ENCODE assay signal across 1 cellular context in genomic region chr19:1503089-1503924, GRCh38.
TF ChIP-seq lines count a peak whose summit lies in the region.

No MANE protein-coding gene starts in this region.

TF ChIP-seq in K562, 482 proteins besides CTCF, POLR2A, EP300 and RAD21 (continued from another document):
- TF ChIP-seq ATF3 (IDR thresholded peaks at IDR 0.05): no peak
- TF ChIP-seq ATF3 (CRISPR knock-in tag; conservative IDR thresholded peaks at IDR 0.05): 0 out of 2 replicates have a peak, but pooled peaks have one; percentile 22
- TF ChIP-seq RFX5 (IDR thresholded peaks at IDR 0.05; ENCODE audit: low read depth, low read length): no peak
- no peak for TF ChIP-seq MEF2D (tag; conservative IDR thresholded peaks at IDR 0.05; ENCODE audit: low read depth)
- TF ChIP-seq ARNT (IDR thresholded peaks at IDR 0.05): no peak
- no peak for TF ChIP-seq ATF4 (CRISPR knock-in tag; IDR thresholded peaks at IDR 0.05)
- TF ChIP-seq IRF1 (CRISPR knock-in tag; IDR thresholded peaks at IDR 0.05; ENCODE audit: borderline replicate concordance): peak; percentile 79; the same call in 1 of the 2 replicates
- TF ChIP-seq SMAD3 (CRISPR knock-in tag; conservative IDR thresholded peaks at IDR 0.05): no peak
- TF ChIP-seq SETDB1 (IDR thresholded peaks at IDR 0.05; ENCODE audit: low read length): no peak
- TF ChIP-seq NFE2 (IDR thresholded peaks at IDR 0.05; ENCODE audit: low read depth): no peak
- TF ChIP-seq RCOR1 (IDR thresholded peaks at IDR 0.05; ENCODE audit: borderline replicate concordance in 1 of 2, low read depth in 2 of 2, low read length in 2 of 2): peak in 1 of 2 experiments; percentile 38; a peak in 2 of 4 replicates
- TF ChIP-seq GABPB2 (CRISPR knock-in tag; conservative IDR thresholded peaks at IDR 0.05): no peak
- TF ChIP-seq CREB3 (tag; conservative IDR thresholded peaks at IDR 0.05; ENCODE audit: low read depth): no peak
- TF ChIP-seq RERE (CRISPR knock-in tag; IDR thresholded peaks at IDR 0.05; ENCODE audit: borderline replicate concordance): 0 out of 2 replicates have a peak, but pooled peaks have one; percentile 59
- TF ChIP-seq ZFP30 (CRISPR knock-in tag; IDR thresholded peaks at IDR 0.05; ENCODE audit: borderline replicate concordance): no peak
- TF ChIP-seq LEF1 (IDR thresholded peaks at IDR 0.05): no peak
- no peak for TF ChIP-seq ZNF354B (CRISPR knock-in tag; IDR thresholded peaks at IDR 0.05)
- peak; percentile 67; the same call in 1 of the 2 replicates for TF ChIP-seq E2F1 (CRISPR knock-in tag; IDR thresholded peaks at IDR 0.05)
- no peak for TF ChIP-seq HMG20B (CRISPR knock-in tag; IDR thresholded peaks at IDR 0.05)
- no peak for TF ChIP-seq EHMT2 (IDR thresholded peaks at IDR 0.05)
- TF ChIP-seq HDAC6 (IDR thresholded peaks at IDR 0.05; ENCODE audit: low read depth, low read length): no peak
- peak; percentile 75; the same call in 1 of the 2 replicates for TF ChIP-seq KAT7 (CRISPR knock-in tag; IDR thresholded peaks at IDR 0.05; ENCODE audit: borderline replicate concordance)
- TF ChIP-seq FOXA3 (CRISPR knock-in tag; conservative IDR thresholded peaks at IDR 0.05 in 1 of 2, IDR thresholded peaks at IDR 0.05 in 1 of 2): peak in 1 of 2 experiments; percentile 73; a peak in 1 of 4 replicates
- 0 out of 2 replicates have a peak, but pooled peaks have one; percentile 51 for TF ChIP-seq ZNF584 (CRISPR knock-in tag; IDR thresholded peaks at IDR 0.05; ENCODE audit: low read depth)
- 0 out of 2 replicates have a peak, but pooled peaks have one; percentile 57 for TF ChIP-seq ETV5 (CRISPR knock-in tag; IDR thresholded peaks at IDR 0.05; ENCODE audit: low read depth)
- TF ChIP-seq ZNF740 (CRISPR knock-in tag; IDR thresholded peaks at IDR 0.05): no peak
- TF ChIP-seq ZNF740 (tag; IDR thresholded peaks at IDR 0.05): no peak
- no peak for TF ChIP-seq MXI1 (IDR thresholded peaks at IDR 0.05; ENCODE audit: low read depth, low read length)
- no peak for TF ChIP-seq ZNF695 (CRISPR knock-in tag; IDR thresholded peaks at IDR 0.05)
